In genomic region chr14:89621791-89622638, GRCh38 we compare ENCODE assay signal across 1 cellular context.
TF ChIP-seq lines count a peak whose summit lies in the region.

No MANE protein-coding gene starts in this region.

TF ChIP-seq in HepG2, 621 proteins besides CTCF, POLR2A, EP300 and RAD21 (continued from another document and continues in another):
- TF ChIP-seq ZNF276 (CRISPR knock-in tag; IDR thresholded peaks at IDR 0.05; ENCODE audit: low read depth) (0 out of 2 replicates have a peak, but pooled peaks have one; percentile 32), TBX2 (CRISPR knock-in tag; IDR thresholded peaks at IDR 0.05; ENCODE audit: borderline replicate concordance) (peak; percentile 54; the same call in 1 of the 2 replicates), TCF7L2 (IDR thresholded peaks at IDR 0.05; ENCODE audit: low read depth, low read length) (no peak), ZNF138 (CRISPR knock-in tag; IDR thresholded peaks at IDR 0.05; ENCODE audit: low read depth) (no peak), IRF1 (CRISPR knock-in tag; IDR thresholded peaks at IDR 0.05; ENCODE audit: low read depth) (no peak), GATAD2A (CRISPR knock-in tag; IDR thresholded peaks at IDR 0.05) (peak; percentile 44; the same call in 1 of the 2 replicates), MXD3 (CRISPR knock-in tag; IDR thresholded peaks at IDR 0.05) (no peak), POLR2AphosphoS5 (IDR thresholded peaks at IDR 0.05; ENCODE audit: low read depth, low read length) (no peak), FOXJ3 (CRISPR knock-in tag; IDR thresholded peaks at IDR 0.05; ENCODE audit: borderline replicate concordance) (no peak), PLRG1 (conservative IDR thresholded peaks at IDR 0.05) (no peak), UBTF (CRISPR knock-in tag; IDR thresholded peaks at IDR 0.05) (no peak), ZMYM3 (CRISPR knock-in tag; IDR thresholded peaks at IDR 0.05) (peak; percentile 48; the same call in 1 of the 2 replicates), SP4 (CRISPR knock-in tag; IDR thresholded peaks at IDR 0.05) (no peak), HDAC1 (CRISPR knock-in tag; IDR thresholded peaks at IDR 0.05) (no peak), ZNF644 (CRISPR knock-in tag; IDR thresholded peaks at IDR 0.05; ENCODE audit: low read depth) (peak; percentile 69; the same call in 1 of the 2 replicates), NKX3-1 (CRISPR knock-in tag; IDR thresholded peaks at IDR 0.05) (no peak), NR2C2 (CRISPR knock-in tag; IDR thresholded peaks at IDR 0.05; ENCODE audit: borderline replicate concordance) (no peak), XRCC5 (optimal IDR thresholded peaks at IDR 0.05; ENCODE audit: low read length) (no peak), ZFY (CRISPR knock-in tag; IDR thresholded peaks at IDR 0.05) (no peak), CC2D1A (CRISPR knock-in tag; IDR thresholded peaks at IDR 0.05) (no peak), ZSCAN21 (CRISPR knock-in tag; IDR thresholded peaks at IDR 0.05; ENCODE audit: borderline replicate concordance) (no peak), HNRNPLL (IDR thresholded peaks at IDR 0.05; ENCODE audit: low read depth, low read length, poor library complexity, severe bottlenecking) (no peak), ZNF652 (CRISPR knock-in tag; IDR thresholded peaks at IDR 0.05; ENCODE audit: borderline replicate concordance, low read depth) (no peak), BCL6 (CRISPR knock-in tag; IDR thresholded peaks at IDR 0.05) (no peak), ZNF740 (CRISPR knock-in tag; IDR thresholded peaks at IDR 0.05) (no peak), NCOR1 (IDR thresholded peaks at IDR 0.05; ENCODE audit: borderline replicate concordance, low read length) (no peak), NBN (conservative IDR thresholded peaks at IDR 0.05) (no peak), MATR3 (CRISPR knock-in tag; IDR thresholded peaks at IDR 0.05) (no peak), SRY (CRISPR knock-in tag; IDR thresholded peaks at IDR 0.05) (no peak), RFXANK (CRISPR knock-in tag; IDR thresholded peaks at IDR 0.05) (no peak), ZNF3 (CRISPR knock-in tag; IDR thresholded peaks at IDR 0.05) (no peak), MEIS2 (CRISPR knock-in tag; IDR thresholded peaks at IDR 0.05) (no peak), ZNF724P (CRISPR knock-in tag; IDR thresholded peaks at IDR 0.05; ENCODE audit: borderline replicate concordance) (no peak), THAP7 (CRISPR knock-in tag; IDR thresholded peaks at IDR 0.05) (no peak), ZFX (CRISPR knock-in tag; IDR thresholded peaks at IDR 0.05; ENCODE audit: low read depth) (peak; percentile 63), FOXA1 (IDR thresholded peaks at IDR 0.05) (no peak), FOXA1 (CRISPR knock-in tag; IDR thresholded peaks at IDR 0.05) (no peak)
- TF ChIP-seq, protein P1, sequence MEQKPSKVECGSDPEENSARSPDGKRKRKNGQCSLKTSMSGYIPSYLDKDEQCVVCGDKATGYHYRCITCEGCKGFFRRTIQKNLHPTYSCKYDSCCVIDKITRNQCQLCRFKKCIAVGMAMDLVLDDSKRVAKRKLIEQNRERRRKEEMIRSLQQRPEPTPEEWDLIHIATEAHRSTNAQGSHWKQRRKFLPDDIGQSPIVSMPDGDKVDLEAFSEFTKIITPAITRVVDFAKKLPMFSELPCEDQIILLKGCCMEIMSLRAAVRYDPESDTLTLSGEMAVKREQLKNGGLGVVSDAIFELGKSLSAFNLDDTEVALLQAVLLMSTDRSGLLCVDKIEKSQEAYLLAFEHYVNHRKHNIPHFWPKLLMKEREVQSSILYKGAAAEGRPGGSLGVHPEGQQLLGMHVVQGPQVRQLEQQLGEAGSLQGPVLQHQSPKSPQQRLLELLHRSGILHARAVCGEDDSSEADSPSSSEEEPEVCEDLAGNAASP (CRISPR knock-in tag; IDR thresholded peaks at IDR 0.05; ENCODE audit: borderline replicate concordance) = no peak
- TF ChIP-seq, protein P2, sequence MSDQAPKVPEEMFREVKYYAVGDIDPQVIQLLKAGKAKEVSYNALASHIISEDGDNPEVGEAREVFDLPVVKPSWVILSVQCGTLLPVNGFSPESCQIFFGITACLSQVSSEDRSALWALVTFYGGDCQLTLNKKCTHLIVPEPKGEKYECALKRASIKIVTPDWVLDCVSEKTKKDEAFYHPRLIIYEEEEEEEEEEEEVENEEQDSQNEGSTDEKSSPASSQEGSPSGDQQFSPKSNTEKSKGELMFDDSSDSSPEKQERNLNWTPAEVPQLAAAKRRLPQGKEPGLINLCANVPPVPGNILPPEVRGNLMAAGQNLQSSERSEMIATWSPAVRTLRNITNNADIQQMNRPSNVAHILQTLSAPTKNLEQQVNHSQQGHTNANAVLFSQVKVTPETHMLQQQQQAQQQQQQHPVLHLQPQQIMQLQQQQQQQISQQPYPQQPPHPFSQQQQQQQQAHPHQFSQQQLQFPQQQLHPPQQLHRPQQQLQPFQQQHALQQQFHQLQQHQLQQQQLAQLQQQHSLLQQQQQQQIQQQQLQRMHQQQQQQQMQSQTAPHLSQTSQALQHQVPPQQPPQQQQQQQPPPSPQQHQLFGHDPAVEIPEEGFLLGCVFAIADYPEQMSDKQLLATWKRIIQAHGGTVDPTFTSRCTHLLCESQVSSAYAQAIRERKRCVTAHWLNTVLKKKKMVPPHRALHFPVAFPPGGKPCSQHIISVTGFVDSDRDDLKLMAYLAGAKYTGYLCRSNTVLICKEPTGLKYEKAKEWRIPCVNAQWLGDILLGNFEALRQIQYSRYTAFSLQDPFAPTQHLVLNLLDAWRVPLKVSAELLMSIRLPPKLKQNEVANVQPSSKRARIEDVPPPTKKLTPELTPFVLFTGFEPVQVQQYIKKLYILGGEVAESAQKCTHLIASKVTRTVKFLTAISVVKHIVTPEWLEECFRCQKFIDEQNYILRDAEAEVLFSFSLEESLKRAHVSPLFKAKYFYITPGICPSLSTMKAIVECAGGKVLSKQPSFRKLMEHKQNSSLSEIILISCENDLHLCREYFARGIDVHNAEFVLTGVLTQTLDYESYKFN (CRISPR knock-in tag; conservative IDR thresholded peaks at IDR 0.05) = peak; percentile 32
- TF ChIP-seq, protein P3, sequence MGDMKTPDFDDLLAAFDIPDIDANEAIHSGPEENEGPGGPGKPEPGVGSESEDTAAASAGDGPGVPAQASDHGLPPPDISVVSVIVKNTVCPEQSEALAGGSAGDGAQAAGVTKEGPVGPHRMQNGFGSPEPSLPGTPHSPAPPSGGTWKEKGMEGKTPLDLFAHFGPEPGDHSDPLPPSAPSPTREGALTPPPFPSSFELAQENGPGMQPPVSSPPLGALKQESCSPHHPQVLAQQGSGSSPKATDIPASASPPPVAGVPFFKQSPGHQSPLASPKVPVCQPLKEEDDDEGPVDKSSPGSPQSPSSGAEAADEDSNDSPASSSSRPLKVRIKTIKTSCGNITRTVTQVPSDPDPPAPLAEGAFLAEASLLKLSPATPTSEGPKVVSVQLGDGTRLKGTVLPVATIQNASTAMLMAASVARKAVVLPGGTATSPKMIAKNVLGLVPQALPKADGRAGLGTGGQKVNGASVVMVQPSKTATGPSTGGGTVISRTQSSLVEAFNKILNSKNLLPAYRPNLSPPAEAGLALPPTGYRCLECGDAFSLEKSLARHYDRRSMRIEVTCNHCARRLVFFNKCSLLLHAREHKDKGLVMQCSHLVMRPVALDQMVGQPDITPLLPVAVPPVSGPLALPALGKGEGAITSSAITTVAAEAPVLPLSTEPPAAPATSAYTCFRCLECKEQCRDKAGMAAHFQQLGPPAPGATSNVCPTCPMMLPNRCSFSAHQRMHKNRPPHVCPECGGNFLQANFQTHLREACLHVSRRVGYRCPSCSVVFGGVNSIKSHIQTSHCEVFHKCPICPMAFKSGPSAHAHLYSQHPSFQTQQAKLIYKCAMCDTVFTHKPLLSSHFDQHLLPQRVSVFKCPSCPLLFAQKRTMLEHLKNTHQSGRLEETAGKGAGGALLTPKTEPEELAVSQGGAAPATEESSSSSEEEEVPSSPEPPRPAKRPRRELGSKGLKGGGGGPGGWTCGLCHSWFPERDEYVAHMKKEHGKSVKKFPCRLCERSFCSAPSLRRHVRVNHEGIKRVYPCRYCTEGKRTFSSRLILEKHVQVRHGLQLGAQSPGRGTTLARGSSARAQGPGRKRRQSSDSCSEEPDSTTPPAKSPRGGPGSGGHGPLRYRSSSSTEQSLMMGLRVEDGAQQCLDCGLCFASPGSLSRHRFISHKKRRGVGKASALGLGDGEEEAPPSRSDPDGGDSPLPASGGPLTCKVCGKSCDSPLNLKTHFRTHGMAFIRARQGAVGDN (CRISPR knock-in tag; IDR thresholded peaks at IDR 0.05) = peak; percentile 28
- TF ChIP-seq, protein P4, sequence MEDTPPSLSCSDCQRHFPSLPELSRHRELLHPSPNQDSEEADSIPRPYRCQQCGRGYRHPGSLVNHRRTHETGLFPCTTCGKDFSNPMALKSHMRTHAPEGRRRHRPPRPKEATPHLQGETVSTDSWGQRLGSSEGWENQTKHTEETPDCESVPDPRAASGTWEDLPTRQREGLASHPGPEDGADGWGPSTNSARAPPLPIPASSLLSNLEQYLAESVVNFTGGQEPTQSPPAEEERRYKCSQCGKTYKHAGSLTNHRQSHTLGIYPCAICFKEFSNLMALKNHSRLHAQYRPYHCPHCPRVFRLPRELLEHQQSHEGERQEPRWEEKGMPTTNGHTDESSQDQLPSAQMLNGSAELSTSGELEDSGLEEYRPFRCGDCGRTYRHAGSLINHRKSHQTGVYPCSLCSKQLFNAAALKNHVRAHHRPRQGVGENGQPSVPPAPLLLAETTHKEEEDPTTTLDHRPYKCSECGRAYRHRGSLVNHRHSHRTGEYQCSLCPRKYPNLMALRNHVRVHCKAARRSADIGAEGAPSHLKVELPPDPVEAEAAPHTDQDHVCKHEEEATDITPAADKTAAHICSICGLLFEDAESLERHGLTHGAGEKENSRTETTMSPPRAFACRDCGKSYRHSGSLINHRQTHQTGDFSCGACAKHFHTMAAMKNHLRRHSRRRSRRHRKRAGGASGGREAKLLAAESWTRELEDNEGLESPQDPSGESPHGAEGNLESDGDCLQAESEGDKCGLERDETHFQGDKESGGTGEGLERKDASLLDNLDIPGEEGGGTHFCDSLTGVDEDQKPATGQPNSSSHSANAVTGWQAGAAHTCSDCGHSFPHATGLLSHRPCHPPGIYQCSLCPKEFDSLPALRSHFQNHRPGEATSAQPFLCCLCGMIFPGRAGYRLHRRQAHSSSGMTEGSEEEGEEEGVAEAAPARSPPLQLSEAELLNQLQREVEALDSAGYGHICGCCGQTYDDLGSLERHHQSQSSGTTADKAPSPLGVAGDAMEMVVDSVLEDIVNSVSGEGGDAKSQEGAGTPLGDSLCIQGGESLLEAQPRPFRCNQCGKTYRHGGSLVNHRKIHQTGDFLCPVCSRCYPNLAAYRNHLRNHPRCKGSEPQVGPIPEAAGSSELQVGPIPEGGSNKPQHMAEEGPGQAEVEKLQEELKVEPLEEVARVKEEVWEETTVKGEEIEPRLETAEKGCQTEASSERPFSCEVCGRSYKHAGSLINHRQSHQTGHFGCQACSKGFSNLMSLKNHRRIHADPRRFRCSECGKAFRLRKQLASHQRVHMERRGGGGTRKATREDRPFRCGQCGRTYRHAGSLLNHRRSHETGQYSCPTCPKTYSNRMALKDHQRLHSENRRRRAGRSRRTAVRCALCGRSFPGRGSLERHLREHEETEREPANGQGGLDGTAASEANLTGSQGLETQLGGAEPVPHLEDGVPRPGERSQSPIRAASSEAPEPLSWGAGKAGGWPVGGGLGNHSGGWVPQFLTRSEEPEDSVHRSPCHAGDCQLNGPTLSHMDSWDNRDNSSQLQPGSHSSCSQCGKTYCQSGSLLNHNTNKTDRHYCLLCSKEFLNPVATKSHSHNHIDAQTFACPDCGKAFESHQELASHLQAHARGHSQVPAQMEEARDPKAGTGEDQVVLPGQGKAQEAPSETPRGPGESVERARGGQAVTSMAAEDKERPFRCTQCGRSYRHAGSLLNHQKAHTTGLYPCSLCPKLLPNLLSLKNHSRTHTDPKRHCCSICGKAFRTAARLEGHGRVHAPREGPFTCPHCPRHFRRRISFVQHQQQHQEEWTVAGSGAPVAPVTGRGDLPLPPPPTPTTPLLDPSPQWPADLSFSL (CRISPR knock-in tag; IDR thresholded peaks at IDR 0.05) = no peak
